In the genomic region with DNA sequence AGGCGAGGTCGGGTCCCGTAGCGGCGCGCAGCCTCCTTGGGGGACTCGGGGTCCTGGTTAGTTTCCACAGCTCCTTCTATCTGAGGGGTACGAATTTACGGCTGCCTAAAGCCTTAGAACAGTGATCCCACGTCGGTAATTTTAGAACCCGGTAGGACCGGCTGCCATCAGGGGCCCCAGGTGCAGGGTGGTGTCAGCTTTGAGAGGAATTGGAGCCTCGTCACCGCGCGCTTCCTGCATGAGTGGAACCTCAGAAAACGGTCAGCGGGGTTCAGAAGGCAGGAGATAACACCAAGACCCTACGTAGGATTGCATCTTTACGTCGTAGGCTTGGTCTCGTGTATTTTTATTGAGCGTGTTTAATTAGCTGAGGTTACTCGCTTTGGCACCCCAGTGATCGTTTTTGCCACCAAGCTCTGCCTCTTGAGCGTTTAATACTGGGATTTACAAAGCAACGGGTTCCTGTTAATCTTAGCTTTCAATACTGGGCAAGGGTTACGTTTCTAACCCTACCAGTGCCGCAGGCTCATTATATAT, we compare ENCODE assay signal across 1 cellular context.
A peak's percentile ranks its signal among the peaks of the same experiment; 100 is the strongest.
TF ChIP-seq lines count a peak whose summit lies in the region.

No MANE protein-coding gene starts in this region.

TF ChIP-seq in K562, 482 proteins besides CTCF, POLR2A, EP300 and RAD21 (continued from another document and continues in another):
- TF ChIP-seq RFX1 (IDR thresholded peaks at IDR 0.05) = no peak
- TF ChIP-seq, protein P1, sequence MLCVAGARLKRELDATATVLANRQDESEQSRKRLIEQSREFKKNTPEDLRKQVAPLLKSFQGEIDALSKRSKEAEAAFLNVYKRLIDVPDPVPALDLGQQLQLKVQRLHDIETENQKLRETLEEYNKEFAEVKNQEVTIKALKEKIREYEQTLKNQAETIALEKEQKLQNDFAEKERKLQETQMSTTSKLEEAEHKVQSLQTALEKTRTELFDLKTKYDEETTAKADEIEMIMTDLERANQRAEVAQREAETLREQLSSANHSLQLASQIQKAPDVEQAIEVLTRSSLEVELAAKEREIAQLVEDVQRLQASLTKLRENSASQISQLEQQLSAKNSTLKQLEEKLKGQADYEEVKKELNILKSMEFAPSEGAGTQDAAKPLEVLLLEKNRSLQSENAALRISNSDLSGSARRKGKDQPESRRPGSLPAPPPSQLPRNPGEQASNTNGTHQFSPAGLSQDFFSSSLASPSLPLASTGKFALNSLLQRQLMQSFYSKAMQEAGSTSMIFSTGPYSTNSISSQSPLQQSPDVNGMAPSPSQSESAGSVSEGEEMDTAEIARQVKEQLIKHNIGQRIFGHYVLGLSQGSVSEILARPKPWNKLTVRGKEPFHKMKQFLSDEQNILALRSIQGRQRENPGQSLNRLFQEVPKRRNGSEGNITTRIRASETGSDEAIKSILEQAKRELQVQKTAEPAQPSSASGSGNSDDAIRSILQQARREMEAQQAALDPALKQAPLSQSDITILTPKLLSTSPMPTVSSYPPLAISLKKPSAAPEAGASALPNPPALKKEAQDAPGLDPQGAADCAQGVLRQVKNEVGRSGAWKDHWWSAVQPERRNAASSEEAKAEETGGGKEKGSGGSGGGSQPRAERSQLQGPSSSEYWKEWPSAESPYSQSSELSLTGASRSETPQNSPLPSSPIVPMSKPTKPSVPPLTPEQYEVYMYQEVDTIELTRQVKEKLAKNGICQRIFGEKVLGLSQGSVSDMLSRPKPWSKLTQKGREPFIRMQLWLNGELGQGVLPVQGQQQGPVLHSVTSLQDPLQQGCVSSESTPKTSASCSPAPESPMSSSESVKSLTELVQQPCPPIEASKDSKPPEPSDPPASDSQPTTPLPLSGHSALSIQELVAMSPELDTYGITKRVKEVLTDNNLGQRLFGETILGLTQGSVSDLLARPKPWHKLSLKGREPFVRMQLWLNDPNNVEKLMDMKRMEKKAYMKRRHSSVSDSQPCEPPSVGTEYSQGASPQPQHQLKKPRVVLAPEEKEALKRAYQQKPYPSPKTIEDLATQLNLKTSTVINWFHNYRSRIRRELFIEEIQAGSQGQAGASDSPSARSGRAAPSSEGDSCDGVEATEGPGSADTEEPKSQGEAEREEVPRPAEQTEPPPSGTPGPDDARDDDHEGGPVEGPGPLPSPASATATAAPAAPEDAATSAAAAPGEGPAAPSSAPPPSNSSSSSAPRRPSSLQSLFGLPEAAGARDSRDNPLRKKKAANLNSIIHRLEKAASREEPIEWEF (CRISPR knock-in tag; IDR thresholded peaks at IDR 0.05) = 0 out of 2 replicates have a peak, but pooled peaks have one; percentile 13
- TF ChIP-seq, protein P2, sequence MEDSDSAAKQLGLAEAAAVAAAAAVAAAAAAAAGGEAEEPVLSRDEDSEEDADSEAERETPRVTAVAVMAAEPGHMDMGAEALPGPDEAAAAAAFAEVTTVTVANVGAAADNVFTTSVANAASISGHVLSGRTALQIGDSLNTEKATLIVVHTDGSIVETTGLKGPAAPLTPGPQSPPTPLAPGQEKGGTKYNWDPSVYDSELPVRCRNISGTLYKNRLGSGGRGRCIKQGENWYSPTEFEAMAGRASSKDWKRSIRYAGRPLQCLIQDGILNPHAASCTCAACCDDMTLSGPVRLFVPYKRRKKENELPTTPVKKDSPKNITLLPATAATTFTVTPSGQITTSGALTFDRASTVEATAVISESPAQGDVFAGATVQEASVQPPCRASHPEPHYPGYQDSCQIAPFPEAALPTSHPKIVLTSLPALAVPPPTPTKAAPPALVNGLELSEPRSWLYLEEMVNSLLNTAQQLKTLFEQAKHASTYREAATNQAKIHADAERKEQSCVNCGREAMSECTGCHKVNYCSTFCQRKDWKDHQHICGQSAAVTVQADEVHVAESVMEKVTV (CRISPR knock-in tag; IDR thresholded peaks at IDR 0.05) = no peak
- TF ChIP-seq LCOR (CRISPR knock-in tag; IDR thresholded peaks at IDR 0.05) = no peak
- TF ChIP-seq ZNF561 (CRISPR knock-in tag; conservative IDR thresholded peaks at IDR 0.05) = no peak
- TF ChIP-seq RBM22 (IDR thresholded peaks at IDR 0.05; ENCODE audit: low read depth, low read length, poor library complexity, severe bottlenecking) = no peak
- TF ChIP-seq ETV5 (CRISPR knock-in tag; IDR thresholded peaks at IDR 0.05; ENCODE audit: low read depth) = peak; percentile 69; the same call in 1 of the 2 replicates
- TF ChIP-seq SAP30 (IDR thresholded peaks at IDR 0.05; ENCODE audit: borderline replicate concordance, insufficient read depth, low read depth, low read length, poor library complexity, severe bottlenecking) = peak; percentile 75
- TF ChIP-seq CHD1 (IDR thresholded peaks at IDR 0.05; ENCODE audit: low read length) = peak; percentile 82
- TF ChIP-seq ZNF764 (CRISPR knock-in tag; IDR thresholded peaks at IDR 0.05; ENCODE audit: low read depth) = no peak
- no peak for TF ChIP-seq NFIX (CRISPR knock-in tag; IDR thresholded peaks at IDR 0.05; ENCODE audit: low read depth)
- TF ChIP-seq ZNF644 (tag; IDR thresholded peaks at IDR 0.05; ENCODE audit: low read depth) = peak; percentile 80; the same call in 1 of the 2 replicates
- TF ChIP-seq CHCHD3 (CRISPR knock-in tag; IDR thresholded peaks at IDR 0.05) = no peak
- no peak for TF ChIP-seq GTF2E2 (tag; IDR thresholded peaks at IDR 0.05)
- TF ChIP-seq, protein P3, sequence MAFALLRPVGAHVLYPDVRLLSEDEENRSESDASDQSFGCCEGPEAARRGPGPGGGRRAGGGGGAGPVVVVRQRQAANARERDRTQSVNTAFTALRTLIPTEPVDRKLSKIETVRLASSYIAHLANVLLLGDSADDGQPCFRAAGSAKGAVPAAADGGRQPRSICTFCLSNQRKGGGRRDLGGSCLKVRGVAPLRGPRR (CRISPR knock-in tag; IDR thresholded peaks at IDR 0.05) = no peak
- TF ChIP-seq FOXP1 (CRISPR knock-in tag; IDR thresholded peaks at IDR 0.05) = no peak
- TF ChIP-seq U2AF2 (optimal IDR thresholded peaks at IDR 0.05; ENCODE audit: low read depth, low read length) = no peak
- TF ChIP-seq MEIS2 (IDR thresholded peaks at IDR 0.05; ENCODE audit: partially characterized antibody) = no peak
- TF ChIP-seq, protein P4, sequence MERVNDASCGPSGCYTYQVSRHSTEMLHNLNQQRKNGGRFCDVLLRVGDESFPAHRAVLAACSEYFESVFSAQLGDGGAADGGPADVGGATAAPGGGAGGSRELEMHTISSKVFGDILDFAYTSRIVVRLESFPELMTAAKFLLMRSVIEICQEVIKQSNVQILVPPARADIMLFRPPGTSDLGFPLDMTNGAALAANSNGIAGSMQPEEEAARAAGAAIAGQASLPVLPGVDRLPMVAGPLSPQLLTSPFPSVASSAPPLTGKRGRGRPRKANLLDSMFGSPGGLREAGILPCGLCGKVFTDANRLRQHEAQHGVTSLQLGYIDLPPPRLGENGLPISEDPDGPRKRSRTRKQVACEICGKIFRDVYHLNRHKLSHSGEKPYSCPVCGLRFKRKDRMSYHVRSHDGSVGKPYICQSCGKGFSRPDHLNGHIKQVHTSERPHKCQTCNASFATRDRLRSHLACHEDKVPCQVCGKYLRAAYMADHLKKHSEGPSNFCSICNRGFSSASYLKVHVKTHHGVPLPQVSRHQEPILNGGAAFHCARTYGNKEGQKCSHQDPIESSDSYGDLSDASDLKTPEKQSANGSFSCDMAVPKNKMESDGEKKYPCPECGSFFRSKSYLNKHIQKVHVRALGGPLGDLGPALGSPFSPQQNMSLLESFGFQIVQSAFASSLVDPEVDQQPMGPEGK (CRISPR knock-in tag; IDR thresholded peaks at IDR 0.05; ENCODE audit: borderline replicate concordance) = no peak; the same call in 1 of the 2 replicates
- 0 out of 2 replicates have a peak, but pooled peaks have one; percentile 46 for TF ChIP-seq ZSCAN29 (IDR thresholded peaks at IDR 0.05)
- TF ChIP-seq CREBBP (IDR thresholded peaks at IDR 0.05; ENCODE audit: low read depth, low read length) = no peak
- no peak for TF ChIP-seq SRSF7 (optimal IDR thresholded peaks at IDR 0.05; ENCODE audit: low read depth, low read length)
- TF ChIP-seq KLF16 (IDR thresholded peaks at IDR 0.05) = no peak
- TF ChIP-seq BRD9 (IDR thresholded peaks at IDR 0.05; ENCODE audit: low read depth, partially characterized antibody) = no peak
- TF ChIP-seq, protein P5, sequence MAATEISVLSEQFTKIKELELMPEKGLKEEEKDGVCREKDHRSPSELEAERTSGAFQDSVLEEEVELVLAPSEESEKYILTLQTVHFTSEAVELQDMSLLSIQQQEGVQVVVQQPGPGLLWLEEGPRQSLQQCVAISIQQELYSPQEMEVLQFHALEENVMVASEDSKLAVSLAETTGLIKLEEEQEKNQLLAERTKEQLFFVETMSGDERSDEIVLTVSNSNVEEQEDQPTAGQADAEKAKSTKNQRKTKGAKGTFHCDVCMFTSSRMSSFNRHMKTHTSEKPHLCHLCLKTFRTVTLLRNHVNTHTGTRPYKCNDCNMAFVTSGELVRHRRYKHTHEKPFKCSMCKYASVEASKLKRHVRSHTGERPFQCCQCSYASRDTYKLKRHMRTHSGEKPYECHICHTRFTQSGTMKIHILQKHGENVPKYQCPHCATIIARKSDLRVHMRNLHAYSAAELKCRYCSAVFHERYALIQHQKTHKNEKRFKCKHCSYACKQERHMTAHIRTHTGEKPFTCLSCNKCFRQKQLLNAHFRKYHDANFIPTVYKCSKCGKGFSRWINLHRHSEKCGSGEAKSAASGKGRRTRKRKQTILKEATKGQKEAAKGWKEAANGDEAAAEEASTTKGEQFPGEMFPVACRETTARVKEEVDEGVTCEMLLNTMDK (IDR thresholded peaks at IDR 0.05; ENCODE audit: borderline replicate concordance, insufficient read depth, low read depth, low read length, poor library complexity, severe bottlenecking) = no peak
- TF ChIP-seq SMAD1 (IDR thresholded peaks at IDR 0.05; ENCODE audit: low read depth, low read length, partially characterized antibody) = no peak
- TF ChIP-seq CBFA2T3 (IDR thresholded peaks at IDR 0.05) = no peak
- no peak for TF ChIP-seq CBX8 (IDR thresholded peaks at IDR 0.05; ENCODE audit: borderline replicate concordance, extremely low read depth, low read depth, low read length, poor library complexity, severe bottlenecking)
- no peak for TF ChIP-seq MBD2 (IDR thresholded peaks at IDR 0.05; ENCODE audit: borderline replicate concordance, low read depth)
- TF ChIP-seq JUNB (CRISPR knock-in tag; conservative IDR thresholded peaks at IDR 0.05) = no peak
- TF ChIP-seq MECOM (CRISPR knock-in tag; IDR thresholded peaks at IDR 0.05) = no peak
- peak; percentile 45; the same call in 1 of the 2 replicates for TF ChIP-seq SMARCE1 (IDR thresholded peaks at IDR 0.05)
- peak; percentile 67 for TF ChIP-seq GABPA (tag; conservative IDR thresholded peaks at IDR 0.05; ENCODE audit: low read depth)
- TF ChIP-seq TCF3 (CRISPR knock-in tag; IDR thresholded peaks at IDR 0.05) = 0 out of 2 replicates have a peak, but pooled peaks have one; percentile 2
- no peak for TF ChIP-seq ZNF212 (CRISPR knock-in tag; IDR thresholded peaks at IDR 0.05)
- TF ChIP-seq SPI1 (IDR thresholded peaks at IDR 0.05; ENCODE audit: borderline replicate concordance, low read depth, low read length) = no peak
- no peak for TF ChIP-seq ZNF347 (CRISPR knock-in tag; IDR thresholded peaks at IDR 0.05; ENCODE audit: low read depth)
- no peak; the same call in 1 of the 2 replicates for TF ChIP-seq CREB1 (IDR thresholded peaks at IDR 0.05)
- TF ChIP-seq CREB1 (CRISPR knock-in tag; IDR thresholded peaks at IDR 0.05) = 0 out of 2 replicates have a peak, but pooled peaks have one; percentile 2
- TF ChIP-seq, protein P6, sequence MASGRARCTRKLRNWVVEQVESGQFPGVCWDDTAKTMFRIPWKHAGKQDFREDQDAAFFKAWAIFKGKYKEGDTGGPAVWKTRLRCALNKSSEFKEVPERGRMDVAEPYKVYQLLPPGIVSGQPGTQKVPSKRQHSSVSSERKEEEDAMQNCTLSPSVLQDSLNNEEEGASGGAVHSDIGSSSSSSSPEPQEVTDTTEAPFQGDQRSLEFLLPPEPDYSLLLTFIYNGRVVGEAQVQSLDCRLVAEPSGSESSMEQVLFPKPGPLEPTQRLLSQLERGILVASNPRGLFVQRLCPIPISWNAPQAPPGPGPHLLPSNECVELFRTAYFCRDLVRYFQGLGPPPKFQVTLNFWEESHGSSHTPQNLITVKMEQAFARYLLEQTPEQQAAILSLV (tag; IDR thresholded peaks at IDR 0.05) = no peak
- TF ChIP-seq, protein P7, sequence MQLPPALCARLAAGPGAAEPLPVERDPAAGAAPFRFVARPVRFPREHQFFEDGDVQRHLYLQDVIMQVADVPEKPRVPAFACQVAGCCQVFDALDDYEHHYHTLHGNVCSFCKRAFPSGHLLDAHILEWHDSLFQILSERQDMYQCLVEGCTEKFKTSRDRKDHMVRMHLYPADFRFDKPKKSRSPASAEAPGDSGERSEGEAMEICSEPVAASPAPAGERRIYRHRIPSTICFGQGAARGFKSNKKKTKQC (CRISPR knock-in tag; IDR thresholded peaks at IDR 0.05) = no peak; the same call in 1 of the 2 replicates
- no peak for TF ChIP-seq ZZZ3 (IDR thresholded peaks at IDR 0.05)
- TF ChIP-seq, protein P8, sequence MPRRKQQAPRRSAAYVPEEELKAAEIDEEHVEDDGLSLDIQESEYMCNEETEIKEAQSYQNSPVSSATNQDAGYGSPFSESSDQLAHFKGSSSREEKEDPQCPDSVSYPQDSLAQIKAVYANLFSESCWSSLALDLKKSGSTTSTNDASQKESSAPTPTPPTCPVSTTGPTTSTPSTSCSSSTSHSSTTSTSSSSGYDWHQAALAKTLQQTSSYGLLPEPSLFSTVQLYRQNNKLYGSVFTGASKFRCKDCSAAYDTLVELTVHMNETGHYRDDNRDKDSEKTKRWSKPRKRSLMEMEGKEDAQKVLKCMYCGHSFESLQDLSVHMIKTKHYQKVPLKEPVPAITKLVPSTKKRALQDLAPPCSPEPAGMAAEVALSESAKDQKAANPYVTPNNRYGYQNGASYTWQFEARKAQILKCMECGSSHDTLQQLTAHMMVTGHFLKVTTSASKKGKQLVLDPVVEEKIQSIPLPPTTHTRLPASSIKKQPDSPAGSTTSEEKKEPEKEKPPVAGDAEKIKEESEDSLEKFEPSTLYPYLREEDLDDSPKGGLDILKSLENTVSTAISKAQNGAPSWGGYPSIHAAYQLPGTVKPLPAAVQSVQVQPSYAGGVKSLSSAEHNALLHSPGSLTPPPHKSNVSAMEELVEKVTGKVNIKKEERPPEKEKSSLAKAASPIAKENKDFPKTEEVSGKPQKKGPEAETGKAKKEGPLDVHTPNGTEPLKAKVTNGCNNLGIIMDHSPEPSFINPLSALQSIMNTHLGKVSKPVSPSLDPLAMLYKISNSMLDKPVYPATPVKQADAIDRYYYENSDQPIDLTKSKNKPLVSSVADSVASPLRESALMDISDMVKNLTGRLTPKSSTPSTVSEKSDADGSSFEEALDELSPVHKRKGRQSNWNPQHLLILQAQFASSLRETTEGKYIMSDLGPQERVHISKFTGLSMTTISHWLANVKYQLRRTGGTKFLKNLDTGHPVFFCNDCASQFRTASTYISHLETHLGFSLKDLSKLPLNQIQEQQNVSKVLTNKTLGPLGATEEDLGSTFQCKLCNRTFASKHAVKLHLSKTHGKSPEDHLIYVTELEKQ (CRISPR knock-in tag; IDR thresholded peaks at IDR 0.05) = no peak
- TF ChIP-seq, protein P9, sequence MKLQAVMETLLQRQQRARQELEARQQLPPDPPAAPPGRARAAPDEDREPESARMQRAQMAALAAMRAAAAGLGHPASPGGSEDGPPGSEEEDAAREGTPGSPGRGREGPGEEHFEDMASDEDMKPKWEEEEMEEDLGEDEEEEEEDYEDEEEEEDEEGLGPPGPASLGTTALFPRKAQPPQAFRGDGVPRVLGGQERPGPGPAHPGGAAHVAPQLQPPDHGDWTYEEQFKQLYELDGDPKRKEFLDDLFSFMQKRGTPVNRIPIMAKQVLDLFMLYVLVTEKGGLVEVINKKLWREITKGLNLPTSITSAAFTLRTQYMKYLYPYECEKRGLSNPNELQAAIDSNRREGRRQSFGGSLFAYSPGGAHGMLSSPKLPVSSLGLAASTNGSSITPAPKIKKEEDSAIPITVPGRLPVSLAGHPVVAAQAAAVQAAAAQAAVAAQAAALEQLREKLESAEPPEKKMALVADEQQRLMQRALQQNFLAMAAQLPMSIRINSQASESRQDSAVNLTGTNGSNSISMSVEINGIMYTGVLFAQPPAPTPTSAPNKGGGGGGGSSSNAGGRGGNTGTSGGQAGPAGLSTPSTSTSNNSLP (IDR thresholded peaks at IDR 0.05; ENCODE audit: borderline replicate concordance, low read depth, low read length) = no peak
- TF ChIP-seq SIRT6 (IDR thresholded peaks at IDR 0.05; ENCODE audit: low read depth, low read length) = no peak
